ENCODE assay signal across 9 cellular contexts in genomic region chr1:116496380-116496779, GRCh38.
DNase-seq lines count a peak whose midpoint lies in the region; ATAC-seq and TF ChIP-seq lines count a peak whose summit lies in the region.
"Had no signal": no experiment of that assay in that cellular context is flagged by ENCODE, and none has a peak within 500 bp of the region (broad histone marks: within the 10 kb centered on the region; RNA-seq: fewer than 3 reads in every experiment).

No MANE protein-coding gene starts in this region.

- H3K9me3 ChIP-seq in SK-N-MC (ENCODE audit: low read depth, low read length): no peaks in the 10 kb centered on the region
- H3K9me3 ChIP-seq in heart right ventricle: no peaks in the 10 kb centered on the region
- no peaks in the 10 kb centered on the region for H3K9me3 ChIP-seq in gastrocnemius medialis

- H3K27me3 ChIP-seq in HL-60 (ENCODE audit: insufficient read depth, poor library complexity, severe bottlenecking) (no peaks in the 10 kb centered on the region), heart right ventricle (no peaks in the 10 kb centered on the region), gastrocnemius medialis (no peaks in the 10 kb centered on the region)

- TF ChIP-seq POLR2A in gastrocnemius medialis (IDR thresholded peaks at IDR 0.05): no peak

- H3K4me3 ChIP-seq in HL-60 (replicated peaks; ENCODE audit: insufficient read depth, low read length) (no peak overlapping the region), SK-N-MC (no peak overlapping the region), heart right ventricle (no peak overlapping the region), gastrocnemius medialis (no peak overlapping the region)

- H3K27ac ChIP-seq in HL-60 (replicated peaks): peak overlapping the region; percentile 60
- peak overlapping the region; percentile 89; the same call in 1 of the 2 replicates for H3K27ac ChIP-seq in SK-N-MC
- H3K27ac ChIP-seq in heart right ventricle: peak overlapping the region; percentile 42 to 80 (median 66)
- peak overlapping the region in 2 of 4 donors; percentile 54 to 55 for H3K27ac ChIP-seq in gastrocnemius medialis

- H3K36me3 Mint-ChIP-seq in activated T-cell treated with anti-CD3 and anti-CD28 coated beads, Interleukin-2, amount 50 U/mL, for 72 hours (ENCODE audit: insufficient read depth in 2 of 2): no peaks in the 10 kb centered on the region

- WGBS in heart right ventricle, 2 donors: 64 to 74% methylated on average over 3 of the region's 3 CpGs

- ATAC-seq in heart right ventricle: peak; percentile 6 to 74 (median 49)
- peak; percentile 66 to 73 for ATAC-seq in gastrocnemius medialis
- no peak for ATAC-seq in HG03045 (IDR thresholded peaks at IDR 0.05; ENCODE audit: unreplicated experiment)
- ATAC-seq in activated T-cell treated with anti-CD3 and anti-CD28 coated beads, Interleukin-2, amount 50 U/mL, for 72 hours (replicated peaks in 1 of 2): no peak

- H3K27me3 Mint-ChIP-seq in activated T-cell treated with anti-CD3 and anti-CD28 coated beads, Interleukin-2, amount 50 U/mL, for 72 hours (ENCODE audit: low read depth): no peaks in the 10 kb centered on the region

- no peak overlapping the region for H3K27ac Mint-ChIP-seq in activated T-cell treated with anti-CD3 and anti-CD28 coated beads, Interleukin-2, amount 50 U/mL, for 72 hours

- H3K4me1 Mint-ChIP-seq in activated T-cell treated with anti-CD3 and anti-CD28 coated beads, Interleukin-2, amount 50 U/mL, for 72 hours (ENCODE audit: low read depth): peaks cover 18% of the 10 kb centered on the region

- H3K36me3 ChIP-seq in SK-N-MC (ENCODE audit: insufficient read depth, low read length) (no peaks in the 10 kb centered on the region), heart right ventricle (no peaks in the 10 kb centered on the region), gastrocnemius medialis (no peaks in the 10 kb centered on the region)

- H3K9me3 Mint-ChIP-seq in activated T-cell treated with anti-CD3 and anti-CD28 coated beads, Interleukin-2, amount 50 U/mL, for 72 hours: no peaks in the 10 kb centered on the region

- in situ Hi-C loops in gastrocnemius medialis (cut with MboI; ENCODE audit: low sequenced_read_pairs in 4 of 4): loop anchor here in 2 of 4 donors (5.0 to 25.0 kb wide), 4 partner anchors 134 to 684 kb away; partner anchors contain the start of gene ATP1A1 (in 1 of the 2)

- peak overlapping the region; percentile 14 for H3K9ac ChIP-seq in SK-N-MC (ENCODE audit: insufficient read length)

- intact Hi-C loops in heart right ventricle (cut with DNase I) (loop anchor here in 4 of 10 donors (5.0 to 10.0 kb wide), 3 partner anchors 354 to 692 kb away; no protein-coding TSS in a partner anchor), gastrocnemius medialis (cut with DNase I; ENCODE audit: low total_unique reads) (no loop called here)

- H3K4me1 ChIP-seq in heart right ventricle (peaks cover 0 to 53% (median 30%) of the 10 kb centered on the region in 9 donors), gastrocnemius medialis (peaks cover 0 to 8% of the 10 kb centered on the region in 2 donors)

- no peak overlapping the region for H3K4me3 Mint-ChIP-seq in activated T-cell treated with anti-CD3 and anti-CD28 coated beads, Interleukin-2, amount 50 U/mL, for 72 hours

- DNase-seq in HL-60 (ENCODE audit: low read depth in 1 of 2, low spot score in 1 of 2) (peak; percentile 71 to 76), SK-N-MC (ENCODE audit: low read depth, low spot score) (no peak), heart right ventricle (peak; percentile 50 to 53), gastrocnemius medialis (peak; percentile 28 to 47), SW 1271 (lab: John Stamatoyannopoulos, UW) (no peak)
- no peak for DNase-seq in activated T-cell treated with anti-CD3 and anti-CD28 coated beads, Interleukin-2, amount 50 U/mL, for 72 hours
- DNase-seq: NCI-H1930, occipital lobe had no signal

- no peak for TF ChIP-seq CTCF in HL-60 (IDR thresholded peaks at IDR 0.05; ENCODE audit: insufficient read depth, low read length)
- TF ChIP-seq CTCF in heart right ventricle (IDR thresholded peaks at IDR 0.05): no peak
- TF ChIP-seq CTCF in gastrocnemius medialis (IDR thresholded peaks at IDR 0.05 in 4 of 5, conservative IDR thresholded peaks at IDR 0.05 in 1 of 5): no peak

Comparison
In these comparisons a context has a peak if more than half of its experiments do, and no peak if none do; other contexts are left out.
1. DNase-seq: peak in HL-60 (2 of 2), heart right ventricle (2 of 2) and gastrocnemius medialis (2 of 2); none in SK-N-MC (single experiment), SW 1271 (0 of 2) and activated T-cell treated with anti-CD3 and anti-CD28 coated beads, Interleukin-2, amount 50 U/mL, for 72 hours (0 of 2).
2. ATAC-seq: peak in heart right ventricle (8 of 8) and gastrocnemius medialis (2 of 2); none in HG03045 (single experiment) and activated T-cell treated with anti-CD3 and anti-CD28 coated beads, Interleukin-2, amount 50 U/mL, for 72 hours (0 of 2).